In genomic region chr17:22469101-22469880, GRCh38 we compare ENCODE assay signal across 22 cellular contexts.
"Had no signal": no experiment of that assay in that cellular context is flagged by ENCODE, and none has a peak within 500 bp of the region (broad histone marks: within the 10 kb centered on the region; RNA-seq: fewer than 3 reads in every experiment).

No MANE protein-coding gene starts in this region.

- DNase-seq: colonic mucosa; cortex of kidney; effector CD8-positive, alpha-beta T cell; effector memory CD8-positive, alpha-beta T cell; endodermal cell; foreskin keratinocyte; heart left ventricle; left lung; left ventricle myocardium superior; lower lobe of right lung; mesenchymal stem cell; mucosa of descending colon; naive B cell had no signal

- H3K36me3 ChIP-seq: colonic mucosa, esophagus muscularis mucosa, gastroesophageal sphincter, heart left ventricle, left lung, lower lobe of right lung had no signal

- FAIRE-seq: endometrium, endothelial cell of umbilical vein, frontal cortex, islet of Langerhans, keratinocyte had no signal

- H3K4me1 Mint-ChIP-seq: endodermal cell, naive B cell had no signal

- H3K79me2 ChIP-seq: hepatocyte had no signal

- H3K27me3 Mint-ChIP-seq: dendritic cell treated with granulocyte-macrophage colony-stimulating factor and Interleukin-4, amounts not matched to agents 40 ng/mL and 50 ng/mL, for 4 days; effector memory CD8-positive, alpha-beta T cell; naive B cell had no signal

- H2AFZ ChIP-seq: hepatocyte had no signal

- H3K27me3 ChIP-seq: colonic mucosa, esophagus muscularis mucosa, foreskin keratinocyte, heart left ventricle, hepatocyte, left lung had no signal

- H3K9me3 ChIP-seq: colonic mucosa, esophagus muscularis mucosa, gastroesophageal sphincter, heart left ventricle, lower lobe of right lung had no signal

- H3K4me3 Mint-ChIP-seq: dendritic cell treated with granulocyte-macrophage colony-stimulating factor and Interleukin-4, amounts not matched to agents 40 ng/mL and 50 ng/mL, for 4 days; effector memory CD8-positive, alpha-beta T cell; endodermal cell; naive B cell had no signal

- H3K4me1 ChIP-seq: colonic mucosa, esophagus muscularis mucosa, foreskin keratinocyte, gastroesophageal sphincter, heart left ventricle, left lung, lower lobe of right lung had no signal

- H3K27ac ChIP-seq: colonic mucosa, esophagus muscularis mucosa, foreskin keratinocyte, gastroesophageal sphincter, heart left ventricle, hepatocyte, left lung, lower lobe of right lung had no signal

- ATAC-seq: effector memory CD8-positive, alpha-beta T cell; foreskin keratinocyte; gastroesophageal sphincter; heart left ventricle; left lung; left ventricle myocardium superior; lower lobe of right lung; mucosa of descending colon had no signal

- H3K4me3 ChIP-seq: colonic mucosa, esophagus muscularis mucosa, gastroesophageal sphincter, heart left ventricle, hepatocyte, left lung, lower lobe of right lung, mucosa of descending colon had no signal

- H3K27ac Mint-ChIP-seq: dendritic cell treated with granulocyte-macrophage colony-stimulating factor and Interleukin-4, amounts not matched to agents 40 ng/mL and 50 ng/mL, for 4 days; effector memory CD8-positive, alpha-beta T cell; endodermal cell; naive B cell had no signal

- H3K4me2 ChIP-seq: hepatocyte had no signal
